In genomic region chr5:138464018-138464387, GRCh38 we compare ENCODE assay signal across 1 cellular context.
TF ChIP-seq lines count a peak whose summit lies in the region.

No MANE protein-coding gene starts in this region.

TF ChIP-seq in GM23338, 12 proteins besides CTCF, POLR2A, EP300 and RAD21 (continued from another document):
- TF ChIP-seq ZNF462 (CRISPR knock-in tag; IDR thresholded peaks at IDR 0.05), result no peak
- TF ChIP-seq ZNF114 (CRISPR knock-in tag; IDR thresholded peaks at IDR 0.05), result no peak
- TF ChIP-seq ETS1 (IDR thresholded peaks at IDR 0.05), result peak; percentile 12; the same call in 1 of the 2 replicates
- peak; percentile 41; the same call in 1 of the 2 replicates for TF ChIP-seq CREB1 (CRISPR knock-in tag; IDR thresholded peaks at IDR 0.05; ENCODE audit: low read depth)
